ENCODE assay signal across 8 cellular contexts in the genomic region with DNA sequence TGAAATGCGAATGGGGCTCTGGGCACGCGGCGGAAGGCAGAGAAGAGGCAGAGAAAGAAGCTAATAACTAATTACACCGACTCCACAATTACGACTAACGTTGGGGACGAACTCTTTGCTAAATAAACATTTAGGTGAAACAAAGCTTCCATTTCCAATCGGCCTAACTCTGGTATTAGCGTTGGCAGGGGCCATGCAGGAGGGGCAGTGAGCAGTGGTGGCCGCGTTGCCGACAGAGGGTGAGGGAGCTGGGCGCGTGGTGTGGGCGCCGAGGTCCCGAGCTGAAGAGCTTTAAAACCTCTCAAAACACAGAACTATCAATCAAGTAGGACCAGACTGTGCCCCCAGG. TPM values are rescaled to one million over a fixed set of nuclear protein-coding genes. Genes with fewer than 3 reads are reported as not detected.
A peak's percentile ranks its signal among the peaks of the same experiment; 100 is the strongest.
DNase-seq lines count a peak whose midpoint lies in the region; ATAC-seq and TF ChIP-seq lines count a peak whose summit lies in the region.

No MANE protein-coding gene starts in this region.

- H3K4me3 ChIP-seq in AG09309 (ENCODE audit: control insufficient read depth, low read depth, low read length) (peak overlapping the region; percentile 47), HCT116 (replicated peaks in 1 of 2; ENCODE audit: low read depth in 1 of 2, low read length in 2 of 2) (peak overlapping the region; percentile 52 to 98), iPS-18a (ENCODE audit: low read length) (peak overlapping the region; percentile 99)

- DNase-seq in AG09309 (ENCODE audit: low read depth) (no peak), HCT116 (ENCODE audit: low read depth, low spot score) (no peak), G401 (ENCODE audit: low spot score) (no peak)
- DNase-seq in activated T-helper 1 cell treated with anti-CD3 and anti-CD28 coated beads, Interleukin-12 subunit alpha, Interleukin-12 subunit beta, Interleukin-2, Interleukin-4 antibody, amounts not matched to agents 30 ng/mL and 10 ng/mL and 1 ng/mL, durations not matched to agents 14 hours and 24 hours and 36 hours (ENCODE audit: low spot score), result no peak
- DNase-seq in stimulated activated naive CD8-positive, alpha-beta T cell treated with anti-CD3 and anti-CD28 coated beads, Interleukin-15, Interleukin-2, amounts not matched to agents 100 U/mL and 50 U/mL, for 24 hours, result no peak
- DNase-seq in stimulated activated CD4-positive, alpha-beta T cell treated with anti-CD3 and anti-CD28 coated beads, Interleukin-4, amount 100 ng/mL, for 24 hours, result no peak
- DNase-seq in activated effector memory CD4-positive, alpha-beta T cell treated with Interleukin-2 at 50 U/mL for 16 hours, result no peak

- in situ Hi-C loops in G401 (cut with HindIII; ENCODE audit: low sequenced_read_pairs), result no loop called here

- RAD21 ChIA-PET in HCT116 (lab: Charles Lee; ENCODE audit: low non-redundant PET in 1 of 2, low total read pairs in 2 of 2, uncharacterized antibody in 2 of 2, unreplicated experiment in 2 of 2), result no interaction called here

- no peaks in the 10 kb centered on the region for H3K27me3 Mint-ChIP-seq in activated T-helper 1 cell treated with anti-CD3 and anti-CD28 coated beads, Interleukin-12 subunit alpha, Interleukin-12 subunit beta, Interleukin-2, Interleukin-4 antibody, amounts not matched to agents 30 ng/mL and 10 ng/mL and 1 ng/mL, durations not matched to agents 14 hours and 24 hours and 36 hours (ENCODE audit: insufficient read depth)

- H3K4me2 ChIP-seq in HCT116 (ENCODE audit: low read length), result peak overlapping the region; percentile 98

- H3K27ac ChIP-seq in HCT116 (ENCODE audit: low read depth, low read length) (peak overlapping the region; percentile 89), iPS-18a (ENCODE audit: low read length) (peak overlapping the region; percentile 33)

- intact Hi-C loops in HCT116 (cut with micrococcal nuclease), result no loop called here
- intact Hi-C loops in activated T-helper 1 cell treated with anti-CD3 and anti-CD28 coated beads, Interleukin-12 subunit alpha, Interleukin-12 subunit beta, Interleukin-2, Interleukin-4 antibody, amounts not matched to agents 30 ng/mL and 10 ng/mL and 1 ng/mL, durations not matched to agents 14 hours and 24 hours and 36 hours (cut with micrococcal nuclease), result loop anchor here (5.0 to 10.0 kb wide), 2 partner anchors 395 to 888 kb away; a partner anchor contains a TSS

- no peaks in the 10 kb centered on the region for H3K27me3 ChIP-seq in HCT116 (ENCODE audit: insufficient read depth, low read length)
- H3K27me3 ChIP-seq in iPS-18a (ENCODE audit: control insufficient read depth, insufficient read depth, low read length), result no peaks in the 10 kb centered on the region

- no peaks in the 10 kb centered on the region for H3K9me3 Mint-ChIP-seq in activated T-helper 1 cell treated with anti-CD3 and anti-CD28 coated beads, Interleukin-12 subunit alpha, Interleukin-12 subunit beta, Interleukin-2, Interleukin-4 antibody, amounts not matched to agents 30 ng/mL and 10 ng/mL and 1 ng/mL, durations not matched to agents 14 hours and 24 hours and 36 hours

- TF ChIP-seq CTCF in AG09309 (IDR thresholded peaks at IDR 0.05; ENCODE audit: control insufficient read depth, insufficient read depth, low read depth, low read length, missing control alignments) (no peak), HCT116 (IDR thresholded peaks at IDR 0.05 in 2 of 3, conservative IDR thresholded peaks at IDR 0.05 in 1 of 3; ENCODE audit: borderline replicate concordance in 1 of 3, insufficient read depth in 1 of 3, low read depth in 2 of 3, low read length in 2 of 3) (no peak)

- BruUV-seq in HCT116 (replicated peaks; lab: Mats Ljungman, UMichigan), result TSS peak; percentile 96

- no peaks in the 10 kb centered on the region for H3K9me3 ChIP-seq in HCT116 (ENCODE audit: control insufficient read depth in 1 of 2, insufficient read depth in 1 of 2, low read depth in 1 of 2, low read length in 2 of 2)
- H3K9me3 ChIP-seq in iPS-18a (ENCODE audit: control insufficient read depth, low read depth, low read length), result no peaks in the 10 kb centered on the region

- H3K4me1 ChIP-seq in HCT116 (ENCODE audit: control insufficient read depth in 1 of 2, insufficient read depth in 2 of 2, low read length in 2 of 2) (peaks cover 6 to 7% of the 10 kb centered on the region in 2 experiments), iPS-18a (ENCODE audit: control insufficient read depth, low read depth, low read length) (no peaks in the 10 kb centered on the region)

- peaks cover 32% of the 10 kb centered on the region for H3K79me2 ChIP-seq in HCT116 (ENCODE audit: insufficient read depth, low read length)

- no peaks in the 10 kb centered on the region for H4K20me1 ChIP-seq in HCT116 (ENCODE audit: insufficient read depth)

- ATAC-seq in HCT116, result peak; percentile 45
- ATAC-seq in stimulated activated naive CD8-positive, alpha-beta T cell treated with anti-CD3 and anti-CD28 coated beads, Interleukin-15, Interleukin-2, amounts not matched to agents 100 U/mL and 50 U/mL, for 24 hours, result peak; percentile 7

- H3K27ac Mint-ChIP-seq in activated T-helper 1 cell treated with anti-CD3 and anti-CD28 coated beads, Interleukin-12 subunit alpha, Interleukin-12 subunit beta, Interleukin-2, Interleukin-4 antibody, amounts not matched to agents 30 ng/mL and 10 ng/mL and 1 ng/mL, durations not matched to agents 14 hours and 24 hours and 36 hours, result peak overlapping the region; percentile 91

- peak overlapping the region; percentile 24 for H2AFZ ChIP-seq in HCT116 (ENCODE audit: low read depth, low read length, poor library complexity, severe bottlenecking)

- H3K4me1 Mint-ChIP-seq in activated T-helper 1 cell treated with anti-CD3 and anti-CD28 coated beads, Interleukin-12 subunit alpha, Interleukin-12 subunit beta, Interleukin-2, Interleukin-4 antibody, amounts not matched to agents 30 ng/mL and 10 ng/mL and 1 ng/mL, durations not matched to agents 14 hours and 24 hours and 36 hours (ENCODE audit: low read depth), result peaks cover 12% of the 10 kb centered on the region

- peak overlapping the region; percentile 87 for H3K4me3 Mint-ChIP-seq in activated T-helper 1 cell treated with anti-CD3 and anti-CD28 coated beads, Interleukin-12 subunit alpha, Interleukin-12 subunit beta, Interleukin-2, Interleukin-4 antibody, amounts not matched to agents 30 ng/mL and 10 ng/mL and 1 ng/mL, durations not matched to agents 14 hours and 24 hours and 36 hours

- H3K36me3 ChIP-seq in HCT116 (ENCODE audit: control insufficient read depth in 1 of 2, insufficient read depth in 2 of 2, low read length in 2 of 2) (peaks cover 3 to 15% of the 10 kb centered on the region in 2 experiments; a peak in 1 of 4 replicates), iPS-18a (ENCODE audit: control insufficient read depth, low read depth, low read length) (peaks cover 8% of the 10 kb centered on the region)

- TF ChIP-seq RAD21 in HCT116 (IDR thresholded peaks at IDR 0.05; ENCODE audit: low read depth), result no peak

- TF ChIP-seq POLR2A in HCT116 (IDR thresholded peaks at IDR 0.05; ENCODE audit: borderline replicate concordance, extremely low read depth, insufficient read depth, insufficient read length), result no peak

- CTCF ChIA-PET in HCT116 (lab: Charles Lee), result interaction anchor here (2.1 kb wide), 1 partner anchor 299 kb away, joined by 5 read pairs; no protein-coding TSS in a partner anchor

- H3K9me2 ChIP-seq in HCT116 (ENCODE audit: insufficient read depth), result no peaks in the 10 kb centered on the region

- H3K9ac ChIP-seq in HCT116 (ENCODE audit: low read length) (peak overlapping the region; percentile 90), iPS-18a (ENCODE audit: low read length) (peak overlapping the region; percentile 72)

- H3K36me3 Mint-ChIP-seq in activated T-helper 1 cell treated with anti-CD3 and anti-CD28 coated beads, Interleukin-12 subunit alpha, Interleukin-12 subunit beta, Interleukin-2, Interleukin-4 antibody, amounts not matched to agents 30 ng/mL and 10 ng/mL and 1 ng/mL, durations not matched to agents 14 hours and 24 hours and 36 hours (ENCODE audit: low read depth), result peaks cover 8% of the 10 kb centered on the region

- POLR2A ChIA-PET in HCT116 (lab: Charles Lee), result interaction anchor here (0.5 to 1.7 kb wide), 4 partner anchors 14 to 82 kb away, joined by 3 to 4 read pairs (median 3); a partner anchor contains a TSS

TF ChIP-seq in HCT116, 20 proteins besides CTCF, POLR2A, EP300 and RAD21 (continues in another document):
- TF ChIP-seq, protein P1, sequence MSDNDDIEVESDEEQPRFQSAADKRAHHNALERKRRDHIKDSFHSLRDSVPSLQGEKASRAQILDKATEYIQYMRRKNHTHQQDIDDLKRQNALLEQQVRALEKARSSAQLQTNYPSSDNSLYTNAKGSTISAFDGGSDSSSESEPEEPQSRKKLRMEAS (IDR thresholded peaks at IDR 0.05), result no peak; the same call in 1 of the 2 replicates
- TF ChIP-seq CEBPB (IDR thresholded peaks at IDR 0.05; ENCODE audit: low read depth), result no peak
- TF ChIP-seq ZFX (IDR thresholded peaks at IDR 0.05), result no peak
- no peak for TF ChIP-seq POLR2AphosphoS5 (IDR thresholded peaks at IDR 0.05; ENCODE audit: low read depth, low read length)
- no peak for TF ChIP-seq FOSL1 (IDR thresholded peaks at IDR 0.05; ENCODE audit: low read depth)
- no peak for TF ChIP-seq TCF7L2 (IDR thresholded peaks at IDR 0.05; ENCODE audit: borderline replicate concordance, extremely low read depth, insufficient read depth, insufficient read length)
- TF ChIP-seq SRF (IDR thresholded peaks at IDR 0.05; ENCODE audit: low read depth), result no peak

RNA-seq across cellular contexts. Expression of a gene that starts 0.6 kb away (rescaled TPM):
- total RNA-seq in HCT116 (2021; ENCODE audit: unreplicated experiment), result 35.2 TPM
- polyA plus RNA-seq in HCT116 (2012), result 19.9 and 23.6 TPM in 2 replicates
- 41.9 and 44.4 TPM in 2 replicates for total RNA-seq in activated T-helper 1 cell treated with anti-CD3 and anti-CD28 coated beads, Interleukin-12 subunit alpha, Interleukin-12 subunit beta, Interleukin-2, Interleukin-4 antibody, amounts not matched to agents 30 ng/mL and 10 ng/mL and 1 ng/mL, durations not matched to agents 14 hours and 24 hours and 36 hours
- 45.5 and 47.9 TPM in 2 replicates for total RNA-seq in G401 (2014; rRNA removed; shearing (Covaris generic))

RNA-seq across cellular contexts. Expression of a gene that starts 13.2 kb away (rescaled TPM):
- total RNA-seq in HCT116 (2021; ENCODE audit: unreplicated experiment), result 34.8 TPM
- polyA plus RNA-seq in HCT116 (2012), result 16.8 and 19.8 TPM in 2 replicates
- total RNA-seq in activated T-helper 1 cell treated with anti-CD3 and anti-CD28 coated beads, Interleukin-12 subunit alpha, Interleukin-12 subunit beta, Interleukin-2, Interleukin-4 antibody, amounts not matched to agents 30 ng/mL and 10 ng/mL and 1 ng/mL, durations not matched to agents 14 hours and 24 hours and 36 hours, result 73.2 and 74.2 TPM in 2 replicates
- 29.8 and 35.4 TPM in 2 replicates for total RNA-seq in G401 (2014; rRNA removed; shearing (Covaris generic))

RNA-seq across cellular contexts. Expression of a gene that starts 32.9 kb away (rescaled TPM):
- total RNA-seq in HCT116 (2021; ENCODE audit: unreplicated experiment), result not detected
- 0.10 TPM in 1 of 2 replicates, not detected in the other for polyA plus RNA-seq in HCT116 (2012)
- 0.22 and 0.26 TPM in 2 replicates for total RNA-seq in activated T-helper 1 cell treated with anti-CD3 and anti-CD28 coated beads, Interleukin-12 subunit alpha, Interleukin-12 subunit beta, Interleukin-2, Interleukin-4 antibody, amounts not matched to agents 30 ng/mL and 10 ng/mL and 1 ng/mL, durations not matched to agents 14 hours and 24 hours and 36 hours
- 0.06 and 0.20 TPM in 2 replicates for total RNA-seq in G401 (2014; rRNA removed; shearing (Covaris generic))

Comparison
In these comparisons a context has a peak if more than half of its experiments do, and no peak if none do; other contexts are left out.
1. H3K4me3 ChIP-seq: peak in every context shown above with its lines; median percentile 99 in iPS-18a; 75 in HCT116; 47 in AG09309.